8 cellular contexts compared by ENCODE assay signal in genomic region chr5:157651623-157652376, GRCh38.
A peak's percentile ranks its signal among the peaks of the same experiment; 100 is the strongest.
DNase-seq lines count a peak whose midpoint lies in the region; ATAC-seq and TF ChIP-seq lines count a peak whose summit lies in the region.

No MANE protein-coding gene starts in this region.

- peaks cover 6% of the 10 kb centered on the region; the same call in 1 of the 2 replicates for H3K36me3 ChIP-seq in OCI-LY1 (ENCODE audit: insufficient read depth, low read length)
- no peaks in the 10 kb centered on the region for H3K36me3 ChIP-seq in iPS-15b (ENCODE audit: control insufficient read depth, insufficient read depth, low read length)

- in situ Hi-C loops in ACHN (cut with HindIII; ENCODE audit: low pct_ligation_motif_present, low pct_unique_long_range_greater_than_20kb, low sequenced_read_pairs) = no loop called here

- DNase-seq in AG09319 (ENCODE audit: extremely low read depth, low read depth) (no peak), ACHN (no peak)
- peak; percentile 54 for DNase-seq in activated naive CD8-positive, alpha-beta T cell treated with anti-CD3 and anti-CD28 coated beads, Interleukin-2, amount 50 U/mL, for 16 hours (ENCODE audit: low read depth, low spot score)
- peak; percentile 78 to 84 for DNase-seq in stimulated activated CD4-positive, alpha-beta T cell treated with anti-CD3 and anti-CD28 coated beads, Interleukin-2, amount 100 ng/mL, for 24 hours

- no peak overlapping the region for H3K27ac ChIP-seq in OCI-LY1 (ENCODE audit: low read depth, low read length, poor library complexity, severe bottlenecking)

- H3F3A ChIP-seq in OCI-LY1 (ENCODE audit: insufficient read depth, low read length) = no peaks in the 10 kb centered on the region

- H3K9me3 ChIP-seq in OCI-LY1 (ENCODE audit: low read length) (peaks cover 17% of the 10 kb centered on the region), iPS-15b (ENCODE audit: control insufficient read depth, insufficient read depth, low read length) (no peaks in the 10 kb centered on the region)

- H3K4me2 ChIP-seq in OCI-LY1 (ENCODE audit: low read length) = peak overlapping the region; percentile 64

- peak; percentile 93 for ATAC-seq in GM21619 (IDR thresholded peaks at IDR 0.05; ENCODE audit: unreplicated experiment)
- no peak for ATAC-seq in HG02884 (IDR thresholded peaks at IDR 0.05; ENCODE audit: unreplicated experiment)

- H3K9me2 ChIP-seq in OCI-LY1 (ENCODE audit: low read depth, low read length) = no peaks in the 10 kb centered on the region

- H3K27me3 ChIP-seq in OCI-LY1 (ENCODE audit: insufficient read depth, low read length) = no peaks in the 10 kb centered on the region; the same call in 1 of the 2 replicates
- H3K27me3 ChIP-seq in iPS-15b (ENCODE audit: control insufficient read depth, insufficient read depth, low read length) = peaks cover 10% of the 10 kb centered on the region

- peak; percentile 12; the same call in 1 of the 2 replicates for TF ChIP-seq CTCF in AG09319 (IDR thresholded peaks at IDR 0.05; ENCODE audit: low read depth, low read length)
- TF ChIP-seq CTCF in OCI-LY1 (IDR thresholded peaks at IDR 0.05; ENCODE audit: low read length) = peak; percentile 55

- no peak overlapping the region for H2AFZ ChIP-seq in OCI-LY1 (ENCODE audit: low read length)

- H3K4me3 ChIP-seq in OCI-LY1 (ENCODE audit: low read depth, low read length, poor library complexity, severe bottlenecking) (peak overlapping the region; percentile 55), iPS-15b (ENCODE audit: low read depth, low read length) (peak overlapping the region; percentile 50)

- H3K4me1 ChIP-seq in OCI-LY1 (ENCODE audit: insufficient read depth, low read length, severe bottlenecking) = peaks cover 7% of the 10 kb centered on the region
- H3K4me1 ChIP-seq in iPS-15b (ENCODE audit: control insufficient read depth, insufficient read depth, low read length) = no peaks in the 10 kb centered on the region

- no peaks in the 10 kb centered on the region for H3K79me2 ChIP-seq in OCI-LY1 (ENCODE audit: insufficient read depth, low read length)

- no peaks in the 10 kb centered on the region for H4K20me1 ChIP-seq in OCI-LY1 (ENCODE audit: insufficient read depth, low read length)

- no peak overlapping the region; the same call in 1 of the 2 replicates for H3K9ac ChIP-seq in OCI-LY1 (ENCODE audit: low read length)
- H3K9ac ChIP-seq in iPS-15b (ENCODE audit: low read depth, low read length) = no peak overlapping the region

Comparison
In these comparisons a context has a peak if more than half of its experiments do, and no peak if none do; other contexts are left out.
1. DNase-seq: peak in activated naive CD8-positive, alpha-beta T cell treated with anti-CD3 and anti-CD28 coated beads, Interleukin-2, amount 50 U/mL, for 16 hours (single experiment) and stimulated activated CD4-positive, alpha-beta T cell treated with anti-CD3 and anti-CD28 coated beads, Interleukin-2, amount 100 ng/mL, for 24 hours (2 of 2); none in AG09319 (single experiment) and ACHN (single experiment).